Comparison of ENCODE assay signal across 23 cellular contexts in genomic region chr2:88596141-88596830, GRCh38. TPM values are rescaled to one million over a fixed set of nuclear protein-coding genes. Genes with fewer than 3 reads are reported as not detected.
DNase-seq lines count a peak whose midpoint lies in the region; ATAC-seq, FAIRE-seq and TF ChIP-seq lines count a peak whose summit lies in the region.
"Had no signal": no experiment of that assay in that cellular context is flagged by ENCODE, and none has a peak within 500 bp of the region (broad histone marks: within the 10 kb centered on the region; RNA-seq: fewer than 3 reads in every experiment).

No MANE protein-coding gene starts in this region.

- intact Hi-C loops in CD8-positive, alpha-beta T cell (cut with DNase I, micrococcal nuclease): no loop called here
- intact Hi-C loops in prostate gland (cut with DNase I): no loop called here
- intact Hi-C loops in kidney (cut with DNase I): no loop called here

- no peak for TF ChIP-seq POLR2A in prostate gland (IDR thresholded peaks at IDR 0.05)
- no peak for TF ChIP-seq POLR2A in upper lobe of left lung (IDR thresholded peaks at IDR 0.05)

- H3K9me3 ChIP-seq in CD8-positive, alpha-beta T cell (ENCODE audit: low read length): no peaks in the 10 kb centered on the region
- H3K9me3 ChIP-seq in prostate gland (no peaks in the 10 kb centered on the region), kidney (ENCODE audit: control insufficient read depth in 1 of 2, low read length in 2 of 2) (no peaks in the 10 kb centered on the region), upper lobe of left lung (no peaks in the 10 kb centered on the region)
- H3K9me3 ChIP-seq: pancreas, Peyer's patch, SJSA1 had no signal

- H3K27ac Mint-ChIP-seq in CD8-positive, alpha-beta T cell: peak overlapping the region; percentile 42
- H3K27ac Mint-ChIP-seq in IgD-negative memory B cell: peak overlapping the region; percentile 63 to 91 (median 81)
- peak overlapping the region in 6 of 10 donors; percentile 4 to 61 (median 35) for H3K27ac Mint-ChIP-seq in naive thymus-derived CD8-positive, alpha-beta T cell
- H3K27ac Mint-ChIP-seq: mesothelial cell of epicardium, nephron had no signal

- H3K36me3 Mint-ChIP-seq in CD8-positive, alpha-beta T cell: peaks cover 37% of the 10 kb centered on the region
- H3K36me3 Mint-ChIP-seq in IgD-negative memory B cell: peaks cover 8% of the 10 kb centered on the region
- peaks cover 0 to 41% (median 9%) of the 10 kb centered on the region in 3 donors for H3K36me3 Mint-ChIP-seq in naive thymus-derived CD8-positive, alpha-beta T cell

- H3K9me3 Mint-ChIP-seq in CD8-positive, alpha-beta T cell: no peaks in the 10 kb centered on the region
- H3K9me3 Mint-ChIP-seq in IgD-negative memory B cell: no peaks in the 10 kb centered on the region
- H3K9me3 Mint-ChIP-seq in naive thymus-derived CD8-positive, alpha-beta T cell: no peaks in the 10 kb centered on the region
- H3K9me3 Mint-ChIP-seq: mesothelial cell of epicardium, nephron had no signal

- TF ChIP-seq EP300 in upper lobe of left lung (IDR thresholded peaks at IDR 0.05): no peak

- peaks cover 23% of the 10 kb centered on the region for H3K4me1 Mint-ChIP-seq in CD8-positive, alpha-beta T cell (ENCODE audit: low read depth)
- H3K4me1 Mint-ChIP-seq in IgD-negative memory B cell: peaks cover 33 to 47% (median 44%) of the 10 kb centered on the region in 3 donors
- H3K4me1 Mint-ChIP-seq in naive thymus-derived CD8-positive, alpha-beta T cell: peaks cover 14 to 48% (median 25%) of the 10 kb centered on the region in 4 donors

- H3K27me3 Mint-ChIP-seq in CD8-positive, alpha-beta T cell (ENCODE audit: low read depth): no peaks in the 10 kb centered on the region
- peaks cover 1% of the 10 kb centered on the region for H3K27me3 Mint-ChIP-seq in IgD-negative memory B cell
- H3K27me3 Mint-ChIP-seq in naive thymus-derived CD8-positive, alpha-beta T cell: no peaks in the 10 kb centered on the region

- no peak overlapping the region for H3K4me3 ChIP-seq in CD8-positive, alpha-beta T cell (ENCODE audit: low read depth, low read length)
- H3K4me3 ChIP-seq in prostate gland: no peak overlapping the region
- no peak overlapping the region for H3K4me3 ChIP-seq in kidney (ENCODE audit: low read length in 2 of 2)
- H3K4me3 ChIP-seq in upper lobe of left lung: no peak overlapping the region
- H3K4me3 ChIP-seq: coronary artery, pancreas, Peyer's patch, SJSA1 had no signal

- no peak for ATAC-seq in CD8-positive, alpha-beta T cell
- ATAC-seq in naive thymus-derived CD8-positive, alpha-beta T cell: no peak
- ATAC-seq in upper lobe of left lung (ENCODE audit: low FRiP score in 2 of 2): no peak
- ATAC-seq: pancreas, sciatic nerve had no signal

- H3K36me3 ChIP-seq in CD8-positive, alpha-beta T cell (ENCODE audit: insufficient read depth, low read length): no peaks in the 10 kb centered on the region
- H3K36me3 ChIP-seq in prostate gland (no peaks in the 10 kb centered on the region), kidney (ENCODE audit: control insufficient read depth in 1 of 2, insufficient read depth in 2 of 2, low read length in 2 of 2) (peaks cover 0 to 4% of the 10 kb centered on the region in 2 donors), upper lobe of left lung (peaks cover 0 to 37% (median 11%) of the 10 kb centered on the region in 4 donors)

- WGBS in prostate gland: 58% methylated on average over 8 of the region's 8 CpGs
- 92 to 93% methylated on average over 8 of the region's 8 CpGs for WGBS in upper lobe of left lung, 2 donors

- H3K9ac ChIP-seq in kidney (ENCODE audit: low read length in 2 of 2): no peak overlapping the region

- no peaks in the 10 kb centered on the region for H3K4me1 ChIP-seq in CD8-positive, alpha-beta T cell (ENCODE audit: insufficient read depth, low read length)
- H3K4me1 ChIP-seq in prostate gland (replicated peaks) (peaks cover 3% of the 10 kb centered on the region), kidney (ENCODE audit: control insufficient read depth in 1 of 2, insufficient read depth in 1 of 2, low read depth in 1 of 2, low read length in 2 of 2) (peaks cover 3 to 6% of the 10 kb centered on the region in 2 donors), upper lobe of left lung (peaks cover 8 to 16% (median 11%) of the 10 kb centered on the region in 4 donors)

- FAIRE-seq in kidney (lab: Jason Lieb, UNC): no peak
- FAIRE-seq: endometrium, G401.6, pancreas had no signal

- CTCF ChIA-PET in CD8-positive, alpha-beta T cell (lab: Charles Lee): interaction anchor here (8.3 kb wide), 1 partner anchor 73 kb away, joined by 153 read pairs; no protein-coding TSS in a partner anchor

- H3K27ac ChIP-seq in CD8-positive, alpha-beta T cell (ENCODE audit: low read depth, low read length): no peak overlapping the region
- H3K27ac ChIP-seq in prostate gland (no peak overlapping the region), kidney (ENCODE audit: low read depth in 2 of 2, low read length in 2 of 2) (no peak overlapping the region), upper lobe of left lung (no peak overlapping the region)
- H3K27ac ChIP-seq: coronary artery, pancreas, Peyer's patch, SJSA1 had no signal

- DNase-seq in CD8-positive, alpha-beta T cell: no peak
- DNase-seq in astrocyte of the hippocampus (ENCODE audit: low read depth, low spot score) (peak; percentile 70), prostate gland (ENCODE audit: low spot score) (no peak), kidney (no peak), upper lobe of left lung (no peak), NCI-H345 (lab: John Stamatoyannopoulos, UW) (no peak)
- no peak for DNase-seq in naive thymus-derived CD8-positive, alpha-beta T cell
- DNase-seq: activated CD8-positive, alpha-beta memory T cell treated with anti-CD3 and anti-CD28 coated beads, Interleukin-2, amount 50 U/mL, for 48 hours; activated effector memory CD4-positive, alpha-beta T cell treated with Interleukin-2 at 50 U/mL for 16 hours; NCI-H1105 treated with DMSO at 0.1 percent for 48 hours; NCI-H2029 treated with DMSO at 0.1 percent for 48 hours; NCI-H446 treated with DMSO at 0.1 percent for 48 hours; pancreas; Peyer's patch had no signal

- no peak overlapping the region for H3K4me3 Mint-ChIP-seq in CD8-positive, alpha-beta T cell
- H3K4me3 Mint-ChIP-seq in IgD-negative memory B cell: peak overlapping the region in 1 of 4 donors; percentile 37
- H3K4me3 Mint-ChIP-seq in naive thymus-derived CD8-positive, alpha-beta T cell: no peak overlapping the region
- H3K4me3 Mint-ChIP-seq: CD14-positive monocyte, mesothelial cell of epicardium, nephron had no signal

- POLR2A ChIA-PET in CD8-positive, alpha-beta T cell (lab: Charles Lee): no interaction called here
- POLR2A ChIA-PET in naive thymus-derived CD8-positive, alpha-beta T cell (lab: Charles Lee): no interaction called here

- TF ChIP-seq CTCF in CD8-positive, alpha-beta T cell (IDR thresholded peaks at IDR 0.05): no peak
- no peak for TF ChIP-seq CTCF in prostate gland (IDR thresholded peaks at IDR 0.05)
- no peak for TF ChIP-seq CTCF in kidney (IDR thresholded peaks at IDR 0.05; ENCODE audit: borderline replicate concordance, extremely low read depth, insufficient read depth)
- TF ChIP-seq CTCF in upper lobe of left lung (IDR thresholded peaks at IDR 0.05): no peak

- no peaks in the 10 kb centered on the region for H3K27me3 ChIP-seq in CD8-positive, alpha-beta T cell (ENCODE audit: insufficient read depth, low read length)
- H3K27me3 ChIP-seq in prostate gland (replicated peaks; ENCODE audit: insufficient read depth): no peaks in the 10 kb centered on the region
- no peaks in the 10 kb centered on the region for H3K27me3 ChIP-seq in upper lobe of left lung
- H3K27me3 ChIP-seq: pancreas, Peyer's patch, SJSA1 had no signal

RNA-seq across cellular contexts. Expression of gene EIF2AK3, which starts 31.0 kb away (rescaled TPM):
- 10 to 100 TPM; 44.8 to 51.6 TPM for total RNA-seq in CD8-positive, alpha-beta T cell
- polyA plus RNA-seq in IgD-negative memory B cell: 35.1 TPM
- 10 to 100 TPM; 28.4 to 29.8 TPM for total RNA-seq in naive thymus-derived CD8-positive, alpha-beta T cell
- 1 to 10 TPM; 3.1 to 8.9 (median 3.1) TPM for polyA plus RNA-seq in naive thymus-derived CD8-positive, alpha-beta T cell
- 10 to 100 TPM; 21.4 to 39.1 TPM for total RNA-seq in prostate gland
- 20.8 TPM for total RNA-seq in kidney
- 5.7 TPM for polyA plus RNA-seq in kidney (ENCODE audit: insufficient read depth, low read depth, low replicate concordance)
- 10 to 100 TPM; 15.5 to 43.7 (median 23.0) TPM for total RNA-seq in upper lobe of left lung
